In the genomic region with DNA sequence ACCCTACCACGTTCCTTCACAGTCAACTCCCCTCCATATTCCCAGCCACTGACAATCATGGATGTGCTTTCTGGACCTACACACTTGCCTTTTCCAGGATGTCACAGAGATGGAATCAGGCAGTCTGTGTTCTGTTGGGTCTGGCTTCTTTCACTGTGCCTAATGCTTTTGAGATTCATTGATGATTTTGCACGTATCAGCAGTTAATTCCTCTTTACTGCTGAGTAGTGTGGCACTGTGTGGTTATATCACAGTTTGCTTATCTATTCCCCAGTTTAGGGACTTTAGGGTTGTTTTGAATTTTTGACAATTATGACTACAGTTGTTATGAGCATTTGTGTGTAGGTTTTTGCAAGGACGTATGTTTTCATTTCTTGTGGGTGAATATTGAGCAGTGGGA, we compare ENCODE assay signal across 22 cellular contexts.
A peak's percentile ranks its signal among the peaks of the same experiment; 100 is the strongest.
DNase-seq lines count a peak whose midpoint lies in the region; ATAC-seq, FAIRE-seq and TF ChIP-seq lines count a peak whose summit lies in the region.
"Had no signal": no experiment of that assay in that cellular context is flagged by ENCODE, and none has a peak within 500 bp of the region (broad histone marks: within the 10 kb centered on the region; RNA-seq: fewer than 3 reads in every experiment).

No MANE protein-coding gene starts in this region.

- H3K9me1 ChIP-seq in IMR-90 (ENCODE audit: insufficient read depth, low read length), result no peaks in the 10 kb centered on the region

- H2BK12ac ChIP-seq in mesenchymal stem cell (ENCODE audit: low read length in 2 of 2), result peak overlapping the region in 1 of 2 experiments; percentile 13

- no peak for TF ChIP-seq EP300 in HepG2 (IDR thresholded peaks at IDR 0.05; ENCODE audit: low read depth in 2 of 2, low read length in 2 of 2)
- TF ChIP-seq EP300 in HepG2 (CRISPR knock-in tag; IDR thresholded peaks at IDR 0.05; ENCODE audit: borderline replicate concordance), result no peak

- BruUV-seq in HepG2 (replicated peaks; lab: Mats Ljungman, UMichigan), result no TSS peak
- no TSS peak for BruUV-seq in IMR-90 (replicated peaks; lab: Mats Ljungman, UMichigan)

- no peak for TF ChIP-seq RAD21 in HepG2 (CRISPR knock-in tag; IDR thresholded peaks at IDR 0.05)
- TF ChIP-seq RAD21 in IMR-90 (IDR thresholded peaks at IDR 0.05; ENCODE audit: low read length), result no peak

- intact Hi-C loops in HepG2 (cut with micrococcal nuclease; ENCODE audit: unreplicated experiment), result no loop called here
- intact Hi-C loops in right lobe of liver (cut with DNase I), result no loop called here
- intact Hi-C loops in IMR-90 (cut with micrococcal nuclease), result no loop called here

- H2BK120ac ChIP-seq in IMR-90 (ENCODE audit: low read depth, low read length), result no peak overlapping the region
- H2BK120ac ChIP-seq in mesenchymal stem cell (ENCODE audit: low read depth, low read length), result no peak overlapping the region

- H4K5ac ChIP-seq in IMR-90 (ENCODE audit: low read depth, low read length), result no peak overlapping the region

- H3K23ac ChIP-seq in IMR-90 (ENCODE audit: low read depth, low read length) (no peak overlapping the region), mesenchymal stem cell (ENCODE audit: low read length in 2 of 2) (no peak overlapping the region)

- no peak overlapping the region for H4K91ac ChIP-seq in IMR-90 (ENCODE audit: insufficient read depth, low read depth, low read length)
- no peak overlapping the region for H4K91ac ChIP-seq in mesenchymal stem cell (ENCODE audit: low read length)

- ATAC-seq in HepG2, result no peak
- ATAC-seq in right lobe of liver, result no peak
- no peak for ATAC-seq in IMR-90 (ENCODE audit: low read depth)
- no peak for ATAC-seq in GM19324 (IDR thresholded peaks at IDR 0.05; ENCODE audit: low FRiP score, unreplicated experiment)
- ATAC-seq: CD8-positive, alpha-beta T cell had no signal

- DNase-seq in HepG2 (ENCODE audit: low spot score) (no peak), right lobe of liver (no peak), IMR-90 (no peak), mesenchymal stem cell (no peak), cortex of kidney (lab: John Stamatoyannopoulos, UW) (no peak)
- DNase-seq in activated CD4-positive, alpha-beta T cell treated with anti-CD3 and anti-CD28 coated beads for 1 hour, result no peak
- DNase-seq: 8988T; AML-193; Caco-2; Calu3; CD4-positive, alpha-beta T cell; CD8-positive, alpha-beta T cell; DMS79 treated with DMSO at 0.1 percent for 48 hours; GF-D8 had no signal

- no peaks in the 10 kb centered on the region for H3K36me3 ChIP-seq in HepG2 (replicated peaks in 1 of 2; ENCODE audit: control insufficient read depth in 1 of 2, insufficient read depth in 2 of 2, low read length in 2 of 2)
- H3K36me3 ChIP-seq in right lobe of liver, result no peaks in the 10 kb centered on the region
- H3K36me3 ChIP-seq in IMR-90 (ENCODE audit: control insufficient read depth, insufficient read depth, low read length), result no peaks in the 10 kb centered on the region
- H3K36me3 ChIP-seq in mesenchymal stem cell (ENCODE audit: control insufficient read depth in 1 of 2, insufficient read depth in 2 of 2, low read depth in 1 of 2, low read length in 2 of 2), result no peaks in the 10 kb centered on the region
- H3K36me3 ChIP-seq: BLaER1 treated with 17β-estradiol and CSF1 and Interleukin-3, amounts not matched to agents 10 nM and 100 nM had no signal

- H3K4ac ChIP-seq in IMR-90 (ENCODE audit: low read depth, low read length) (no peak overlapping the region), mesenchymal stem cell (ENCODE audit: low read depth in 1 of 2, low read length in 2 of 2) (no peak overlapping the region)

- no peaks in the 10 kb centered on the region for H4K20me1 ChIP-seq in HepG2 (ENCODE audit: insufficient read depth, low read length)
- H4K20me1 ChIP-seq in IMR-90 (ENCODE audit: insufficient read depth, low read length), result no peaks in the 10 kb centered on the region
- H4K20me1 ChIP-seq: BLaER1 treated with 17β-estradiol and CSF1 and Interleukin-3, amounts not matched to agents 10 nM and 100 nM had no signal

- TF ChIP-seq CTCF in HepG2 (CRISPR knock-in tag; IDR thresholded peaks at IDR 0.05) (no peak), right lobe of liver (IDR thresholded peaks at IDR 0.05) (no peak), IMR-90 (conservative IDR thresholded peaks at IDR 0.05; ENCODE audit: low read depth, low read length) (no peak)

- POLR2A ChIA-PET in HepG2 (lab: Yijun Ruan, JAX) (no interaction called here), IMR-90 (lab: Charles Lee; ENCODE audit: unreplicated experiment) (no interaction called here)

- H3K27me3 ChIP-seq in HepG2 (ENCODE audit: control insufficient read depth in 1 of 2, insufficient read depth in 2 of 2, low read length in 2 of 2) (no peaks in the 10 kb centered on the region; a peak in 1 of 5 replicates), right lobe of liver (no peaks in the 10 kb centered on the region), IMR-90 (ENCODE audit: control insufficient read depth, insufficient read depth, low read length) (peaks cover 11% of the 10 kb centered on the region), mesenchymal stem cell (ENCODE audit: control insufficient read depth in 1 of 2, insufficient read depth in 1 of 2, low read length in 2 of 2) (no peaks in the 10 kb centered on the region)
- H3K27me3 ChIP-seq: BLaER1 treated with 17β-estradiol and CSF1 and Interleukin-3, amounts not matched to agents 10 nM and 100 nM had no signal

- H3K4me3 ChIP-seq in HepG2 (replicated peaks in 1 of 3; ENCODE audit: insufficient read depth in 1 of 3, low read depth in 2 of 3, low read length in 3 of 3) (no peak overlapping the region), right lobe of liver (no peak overlapping the region), IMR-90 (ENCODE audit: insufficient read depth, low read depth, low read length) (no peak overlapping the region), mesenchymal stem cell (ENCODE audit: insufficient read depth in 1 of 2, low read depth in 1 of 2, low read length in 2 of 2) (no peak overlapping the region)
- H3K4me3 ChIP-seq: BLaER1 treated with 17β-estradiol and CSF1 and Interleukin-3, amounts not matched to agents 10 nM and 100 nM had no signal

- H2AK5ac ChIP-seq in IMR-90 (ENCODE audit: low read depth, low read length), result no peak overlapping the region
- H2AK5ac ChIP-seq in mesenchymal stem cell (ENCODE audit: low read length, severe bottlenecking), result peak overlapping the region; percentile 50

- FAIRE-seq in HepG2 (lab: Jason Lieb, UNC), result no peak
- FAIRE-seq: A204.1, D721Med, G401.6, GM12891, GM19239 had no signal

- H4K8ac ChIP-seq in IMR-90 (ENCODE audit: low read depth in 2 of 2, low read length in 2 of 2) (no peak overlapping the region), mesenchymal stem cell (ENCODE audit: low read length) (no peak overlapping the region)

- H3K56ac ChIP-seq in IMR-90 (ENCODE audit: extremely low read depth, insufficient read depth, low read length), result no peak overlapping the region

- CTCF ChIA-PET in HepG2 (lab: Yijun Ruan, JAX; ENCODE audit: low intra/inter-chr PET ratio, low total read pairs), result no interaction called here
- CTCF ChIA-PET in IMR-90 (lab: Yijun Ruan, JAX), result no interaction called here

- H3K4me2 ChIP-seq in HepG2 (ENCODE audit: low read depth, low read length), result no peak overlapping the region
- H3K4me2 ChIP-seq in IMR-90 (ENCODE audit: low read depth, low read length), result no peak overlapping the region
- H3K4me2 ChIP-seq in mesenchymal stem cell (ENCODE audit: low read length, poor library complexity, severe bottlenecking), result no peak overlapping the region

- H2BK20ac ChIP-seq in IMR-90 (ENCODE audit: low read depth, low read length), result no peak overlapping the region

- 18% methylated on average over 3 of the region's 3 CpGs for WGBS in HepG2 (ENCODE audit: low lambda C conversion rate)
- WGBS in right lobe of liver (ENCODE audit: insufficient coverage, low coverage, low lambda C conversion rate, missing lambda C conversion rate), result 96% methylated on average over 3 of the region's 3 CpGs
- 50% methylated on average over 1 of the region's 3 CpGs; no CpG with 5 or more reads in 1 of the 2 experiments for WGBS in IMR-90 (ENCODE audit: extremely low coverage in 2 of 2, insufficient read length in 1 of 2), 2 experiments
- whole genome bisulfite sequencing in mesenchymal stem cell, result 86% methylated on average over 3 of the region's 3 CpGs

- H3K27ac ChIP-seq in HepG2 (ENCODE audit: extremely low read length, insufficient read depth, low read length) (no peak overlapping the region), right lobe of liver (no peak overlapping the region), IMR-90 (ENCODE audit: insufficient read depth, low read length) (no peak overlapping the region), mesenchymal stem cell (ENCODE audit: low read length, poor library complexity, severe bottlenecking) (no peak overlapping the region)
- H3K27ac ChIP-seq: BLaER1 treated with 17β-estradiol and CSF1 and Interleukin-3, amounts not matched to agents 10 nM and 100 nM; C4-2B had no signal

- H3K14ac ChIP-seq in IMR-90 (replicated peaks; ENCODE audit: low read depth, low read length) (no peak overlapping the region), mesenchymal stem cell (ENCODE audit: low read length in 2 of 2) (no peak overlapping the region)

- TF ChIP-seq POLR2A in HepG2 (IDR thresholded peaks at IDR 0.05; ENCODE audit: insufficient read depth in 1 of 2, low read depth in 2 of 2, low read length in 2 of 2) (no peak), right lobe of liver (IDR thresholded peaks at IDR 0.05) (no peak), IMR-90 (IDR thresholded peaks at IDR 0.05; ENCODE audit: low read depth, low read length) (no peak)

- dilution Hi-C loops in IMR-90 (cut with HindIII; ENCODE audit: low sequenced_read_pairs, unreplicated experiment), result no loop called here

- H3K18ac ChIP-seq in IMR-90 (ENCODE audit: low read depth, low read length), result no peak overlapping the region
- no peak overlapping the region for H3K18ac ChIP-seq in mesenchymal stem cell (ENCODE audit: low read depth in 1 of 2, low read length in 2 of 2)

- no peaks in the 10 kb centered on the region for H3K79me1 ChIP-seq in IMR-90 (ENCODE audit: low read depth in 1 of 2, low read length in 2 of 2)
- no peaks in the 10 kb centered on the region for H3K79me1 ChIP-seq in mesenchymal stem cell (replicated peaks; ENCODE audit: low read length, poor library complexity, severe bottlenecking)

- no peak overlapping the region for H2BK5ac ChIP-seq in IMR-90 (ENCODE audit: low read depth, low read length, poor library complexity, severe bottlenecking)
- H2BK5ac ChIP-seq in mesenchymal stem cell (ENCODE audit: low read depth, low read length, poor library complexity, severe bottlenecking), result no peak overlapping the region

- no peak overlapping the region for H2BK15ac ChIP-seq in IMR-90 (ENCODE audit: low read depth, low read length)
- no peak overlapping the region for H2BK15ac ChIP-seq in mesenchymal stem cell (ENCODE audit: low read depth, poor library complexity, severe bottlenecking)

- in situ Hi-C loops in HepG2 (cut with HindIII; ENCODE audit: extremely low pct_ligation_motif_present, low pct_unique_long_range_greater_than_20kb), result no loop called here
- in situ Hi-C loops in IMR-90 (cut with MboI; ENCODE audit: low sequenced_read_pairs), result no loop called here

- H2AFZ ChIP-seq in HepG2 (ENCODE audit: low read length), result no peak overlapping the region
- peak overlapping the region; percentile 25 for H2AFZ ChIP-seq in IMR-90 (replicated peaks; ENCODE audit: low read length, poor library complexity)
- no peak overlapping the region for H2AFZ ChIP-seq in mesenchymal stem cell (ENCODE audit: low read depth, low read length)

- H3K4me1 ChIP-seq in HepG2 (ENCODE audit: insufficient read depth, low read length), result peaks cover 14% of the 10 kb centered on the region
- H3K4me1 ChIP-seq in right lobe of liver, result peaks cover 0 to 24% (median 11%) of the 10 kb centered on the region in 4 donors
- no peaks in the 10 kb centered on the region for H3K4me1 ChIP-seq in IMR-90 (ENCODE audit: control insufficient read depth, insufficient read depth, low read length)
- no peaks in the 10 kb centered on the region for H3K4me1 ChIP-seq in mesenchymal stem cell (ENCODE audit: control insufficient read depth, insufficient read depth, low read depth, low read length)
- H3K4me1 ChIP-seq: Caco-2 had no signal

- H3K79me2 ChIP-seq in HepG2 (ENCODE audit: insufficient read depth, low read length), result no peaks in the 10 kb centered on the region

- H3K9ac ChIP-seq in HepG2 (ENCODE audit: insufficient read depth, low read depth, low read length) (no peak overlapping the region), IMR-90 (ENCODE audit: low read depth, low read length) (no peak overlapping the region), mesenchymal stem cell (ENCODE audit: low read length) (no peak overlapping the region)
- H3K9ac ChIP-seq: BLaER1 treated with 17β-estradiol and CSF1 and Interleukin-3, amounts not matched to agents 10 nM and 100 nM had no signal

- H3K9me3 ChIP-seq in HepG2 (ENCODE audit: low read length) (no peaks in the 10 kb centered on the region), right lobe of liver (no peaks in the 10 kb centered on the region), IMR-90 (ENCODE audit: control insufficient read depth, insufficient read depth, low read length) (no peaks in the 10 kb centered on the region; the same call in 1 of the 2 replicates), mesenchymal stem cell (ENCODE audit: control insufficient read depth, low read length) (peaks cover 3% of the 10 kb centered on the region)
- H3K9me3 ChIP-seq: Caco-2 had no signal

- no peak overlapping the region for H2AK9ac ChIP-seq in IMR-90 (replicated peaks; ENCODE audit: low read depth, low read length, poor library complexity)
